In genomic region chr5:139308797-139309196, GRCh38 we compare ENCODE assay signal across 16 cellular contexts. TPM values are rescaled to one million over a fixed set of nuclear protein-coding genes. Genes with fewer than 3 reads are reported as not detected.
A peak's percentile ranks its signal among the peaks of the same experiment; 100 is the strongest.
DNase-seq lines count a peak whose midpoint lies in the region; ATAC-seq and TF ChIP-seq lines count a peak whose summit lies in the region.
"Had no signal": no experiment of that assay in that cellular context is flagged by ENCODE, and none has a peak within 500 bp of the region (broad histone marks: within the 10 kb centered on the region; RNA-seq: fewer than 3 reads in every experiment).

No MANE protein-coding gene starts in this region.

- no peak for ATAC-seq in psoas muscle
- ATAC-seq in HG03039 (IDR thresholded peaks at IDR 0.05; ENCODE audit: unreplicated experiment), result no peak
- ATAC-seq in SK-N-SH treated with all-trans-retinoic acid at 6 μM for 48 hours, result no peak

- H4K20me1 ChIP-seq in Loucy (ENCODE audit: insufficient read depth, low read length, poor library complexity, severe bottlenecking), result peaks cover 100% of the 10 kb centered on the region

- TF ChIP-seq CTCF in Loucy (conservative IDR thresholded peaks at IDR 0.05; ENCODE audit: low read length) (no peak), psoas muscle (IDR thresholded peaks at IDR 0.05) (no peak), brain microvascular endothelial cell (IDR thresholded peaks at IDR 0.05; ENCODE audit: low read depth, low read length, missing control alignments) (no peak)

- H3K9me2 ChIP-seq in Loucy (replicated peaks; ENCODE audit: low read depth, low read length), result no peaks in the 10 kb centered on the region

- H3K27me3 ChIP-seq in Loucy (ENCODE audit: insufficient read depth, low read length, poor library complexity, severe bottlenecking) (no peaks in the 10 kb centered on the region), psoas muscle (ENCODE audit: insufficient read depth in 3 of 3, low read length in 2 of 3) (no peaks in the 10 kb centered on the region), brain microvascular endothelial cell (replicated peaks) (no peaks in the 10 kb centered on the region)
- H3K27me3 ChIP-seq: neutrophil had no signal

- H3K27ac Mint-ChIP-seq in activated T-cell treated with anti-CD3 and anti-CD28 coated beads, Interleukin-2, amount 50 U/mL, for 24 hours, result peak overlapping the region; percentile 84
- H3K27ac Mint-ChIP-seq in dendritic cell treated with granulocyte-macrophage colony-stimulating factor and Interleukin-4, amounts not matched to agents 40 ng/mL and 50 ng/mL, for 4 days, result peak overlapping the region; percentile 8

- H3K9me3 ChIP-seq in Loucy (ENCODE audit: insufficient read depth, low read depth, low read length), result no peaks in the 10 kb centered on the region
- no peaks in the 10 kb centered on the region for H3K9me3 ChIP-seq in psoas muscle
- H3K9me3 ChIP-seq: neutrophil had no signal

- DNase-seq in activated T-cell treated with anti-CD3 and anti-CD28 coated beads, Interleukin-2, amount 50 U/mL, for 24 hours, result no peak
- DNase-seq in activated T-cell treated with anti-CD3 and anti-CD28 coated beads for 4 hours (no peak), psoas muscle (no peak), brain microvascular endothelial cell (no peak)
- DNase-seq: activated CD4-positive, CD25-positive, alpha-beta regulatory T cell; activated effector memory CD4-positive, alpha-beta T cell treated with Interleukin-2 at 50 U/mL for 16 hours; GM23248; KG1; NCI-H1417; NCI-H2227 treated with DMSO at 0.1 percent for 48 hours had no signal

- peaks cover 32% of the 10 kb centered on the region for H3K4me1 ChIP-seq in Loucy (ENCODE audit: insufficient read depth, low read length, poor library complexity, severe bottlenecking)
- peaks cover 97% of the 10 kb centered on the region for H3K4me1 ChIP-seq in psoas muscle

- no peak overlapping the region for H2AFZ ChIP-seq in Loucy (ENCODE audit: low read length)
- H2AFZ ChIP-seq: GM23248 had no signal

- H3K4me3 ChIP-seq in Loucy (ENCODE audit: low read length, poor library complexity, severe bottlenecking), result no peak overlapping the region
- no peak overlapping the region for H3K4me3 ChIP-seq in psoas muscle
- no peak overlapping the region for H3K4me3 ChIP-seq in brain microvascular endothelial cell (ENCODE audit: low read depth, low read length)
- H3K4me3 ChIP-seq: GM23248, lung had no signal

- H3K36me3 Mint-ChIP-seq in activated T-cell treated with anti-CD3 and anti-CD28 coated beads, Interleukin-2, amount 50 U/mL, for 24 hours (ENCODE audit: low read depth), result peaks cover 61% of the 10 kb centered on the region
- peaks cover 23% of the 10 kb centered on the region for H3K36me3 Mint-ChIP-seq in dendritic cell treated with granulocyte-macrophage colony-stimulating factor and Interleukin-4, amounts not matched to agents 40 ng/mL and 50 ng/mL, for 4 days (ENCODE audit: low read depth)

- H3K9ac ChIP-seq in Loucy (ENCODE audit: low read depth, low read length, poor library complexity, severe bottlenecking), result no peak overlapping the region
- H3K9ac ChIP-seq: GM23248 had no signal

- peak overlapping the region; percentile 17 for H3K27ac ChIP-seq in psoas muscle
- no peak overlapping the region for H3K27ac ChIP-seq in brain microvascular endothelial cell
- H3K27ac ChIP-seq: GM23248, neutrophil had no signal

- H3K9me3 Mint-ChIP-seq in activated T-cell treated with anti-CD3 and anti-CD28 coated beads, Interleukin-2, amount 50 U/mL, for 24 hours, result no peaks in the 10 kb centered on the region
- no peaks in the 10 kb centered on the region for H3K9me3 Mint-ChIP-seq in dendritic cell treated with granulocyte-macrophage colony-stimulating factor and Interleukin-4, amounts not matched to agents 40 ng/mL and 50 ng/mL, for 4 days

- in situ Hi-C loops in brain microvascular endothelial cell (cut with HindIII; ENCODE audit: low pct_ligation_motif_present, low sequenced_read_pairs), result no loop called here

- H3K36me3 ChIP-seq in Loucy (ENCODE audit: insufficient read depth, low read length) (peaks cover 15% of the 10 kb centered on the region; the same call in 1 of the 2 replicates), psoas muscle (ENCODE audit: insufficient read depth in 1 of 2, low read depth in 1 of 2) (peaks cover 0 to 4% of the 10 kb centered on the region in 2 donors), brain microvascular endothelial cell (replicated peaks) (no peaks in the 10 kb centered on the region)
- H3K36me3 ChIP-seq: neutrophil had no signal

- H3K4me2 ChIP-seq in Loucy (ENCODE audit: low read depth, low read length, poor library complexity, severe bottlenecking), result peak overlapping the region; percentile 29

- H3K4me3 Mint-ChIP-seq in activated T-cell treated with anti-CD3 and anti-CD28 coated beads, Interleukin-2, amount 50 U/mL, for 24 hours, result peak overlapping the region; percentile 18
- no peak overlapping the region for H3K4me3 Mint-ChIP-seq in dendritic cell treated with granulocyte-macrophage colony-stimulating factor and Interleukin-4, amounts not matched to agents 40 ng/mL and 50 ng/mL, for 4 days

- H3K79me2 ChIP-seq in Loucy (ENCODE audit: insufficient read depth, low read length), result peaks cover 100% of the 10 kb centered on the region

- intact Hi-C loops in dendritic cell treated with granulocyte-macrophage colony-stimulating factor and Interleukin-4, amounts not matched to agents 40 ng/mL and 50 ng/mL, for 4 days (cut with micrococcal nuclease), result no loop called here
- intact Hi-C loops in psoas muscle (cut with DNase I), result no loop called here

- no peaks in the 10 kb centered on the region for H3K27me3 Mint-ChIP-seq in activated T-cell treated with anti-CD3 and anti-CD28 coated beads, Interleukin-2, amount 50 U/mL, for 24 hours
- H3K27me3 Mint-ChIP-seq in dendritic cell treated with granulocyte-macrophage colony-stimulating factor and Interleukin-4, amounts not matched to agents 40 ng/mL and 50 ng/mL, for 4 days, result no peaks in the 10 kb centered on the region

- H3K4me1 Mint-ChIP-seq in activated T-cell treated with anti-CD3 and anti-CD28 coated beads, Interleukin-2, amount 50 U/mL, for 24 hours (ENCODE audit: low read depth), result peaks cover 88% of the 10 kb centered on the region
- H3K4me1 Mint-ChIP-seq in dendritic cell treated with granulocyte-macrophage colony-stimulating factor and Interleukin-4, amounts not matched to agents 40 ng/mL and 50 ng/mL, for 4 days (ENCODE audit: low read depth), result peaks cover 46% of the 10 kb centered on the region

- peaks cover 4% of the 10 kb centered on the region; the same call in 1 of the 2 replicates for H3F3A ChIP-seq in Loucy (ENCODE audit: low read depth)

TF ChIP-seq in SK-N-SH treated with all-trans-retinoic acid at 6 μM for 48 hours, 23 proteins besides CTCF, POLR2A, EP300 and RAD21 (continues in another document):
- TF ChIP-seq ISL1 (CRISPR knock-in tag; IDR thresholded peaks at IDR 0.05) (no peak), PPARA (CRISPR knock-in tag; IDR thresholded peaks at IDR 0.05; ENCODE audit: borderline replicate concordance) (no peak), ZNF565 (CRISPR knock-in tag; conservative IDR thresholded peaks at IDR 0.05; ENCODE audit: low read depth) (no peak), ZFP30 (CRISPR knock-in tag; IDR thresholded peaks at IDR 0.05) (no peak), ZNF70 (CRISPR knock-in tag; IDR thresholded peaks at IDR 0.05) (no peak), TOX (CRISPR knock-in tag; IDR thresholded peaks at IDR 0.05; ENCODE audit: borderline replicate concordance) (no peak), SNAI2 (CRISPR knock-in tag; IDR thresholded peaks at IDR 0.05) (no peak), ZFP3 (CRISPR knock-in tag; IDR thresholded peaks at IDR 0.05) (no peak)
- TF ChIP-seq, protein P1, sequence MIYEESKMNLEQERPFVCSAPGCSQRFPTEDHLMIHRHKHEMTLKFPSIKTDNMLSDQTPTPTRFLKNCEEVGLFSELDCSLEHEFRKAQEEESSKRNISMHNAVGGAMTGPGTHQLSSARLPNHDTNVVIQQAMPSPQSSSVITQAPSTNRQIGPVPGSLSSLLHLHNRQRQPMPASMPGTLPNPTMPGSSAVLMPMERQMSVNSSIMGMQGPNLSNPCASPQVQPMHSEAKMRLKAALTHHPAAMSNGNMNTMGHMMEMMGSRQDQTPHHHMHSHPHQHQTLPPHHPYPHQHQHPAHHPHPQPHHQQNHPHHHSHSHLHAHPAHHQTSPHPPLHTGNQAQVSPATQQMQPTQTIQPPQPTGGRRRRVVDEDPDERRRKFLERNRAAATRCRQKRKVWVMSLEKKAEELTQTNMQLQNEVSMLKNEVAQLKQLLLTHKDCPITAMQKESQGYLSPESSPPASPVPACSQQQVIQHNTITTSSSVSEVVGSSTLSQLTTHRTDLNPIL (CRISPR knock-in tag; IDR thresholded peaks at IDR 0.05; ENCODE audit: low read depth), result no peak
- TF ChIP-seq, protein P2, sequence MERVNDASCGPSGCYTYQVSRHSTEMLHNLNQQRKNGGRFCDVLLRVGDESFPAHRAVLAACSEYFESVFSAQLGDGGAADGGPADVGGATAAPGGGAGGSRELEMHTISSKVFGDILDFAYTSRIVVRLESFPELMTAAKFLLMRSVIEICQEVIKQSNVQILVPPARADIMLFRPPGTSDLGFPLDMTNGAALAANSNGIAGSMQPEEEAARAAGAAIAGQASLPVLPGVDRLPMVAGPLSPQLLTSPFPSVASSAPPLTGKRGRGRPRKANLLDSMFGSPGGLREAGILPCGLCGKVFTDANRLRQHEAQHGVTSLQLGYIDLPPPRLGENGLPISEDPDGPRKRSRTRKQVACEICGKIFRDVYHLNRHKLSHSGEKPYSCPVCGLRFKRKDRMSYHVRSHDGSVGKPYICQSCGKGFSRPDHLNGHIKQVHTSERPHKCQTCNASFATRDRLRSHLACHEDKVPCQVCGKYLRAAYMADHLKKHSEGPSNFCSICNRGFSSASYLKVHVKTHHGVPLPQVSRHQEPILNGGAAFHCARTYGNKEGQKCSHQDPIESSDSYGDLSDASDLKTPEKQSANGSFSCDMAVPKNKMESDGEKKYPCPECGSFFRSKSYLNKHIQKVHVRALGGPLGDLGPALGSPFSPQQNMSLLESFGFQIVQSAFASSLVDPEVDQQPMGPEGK (CRISPR knock-in tag; IDR thresholded peaks at IDR 0.05; ENCODE audit: borderline replicate concordance), result no peak

RNA-seq across cellular contexts. Expression of gene MATR3, which starts 15.3 kb away (rescaled TPM):
- 100 to 1,000 TPM in 3 of 4 donors, 10 to 100 TPM in 1; 96.5 to 153 (median 134) TPM for total RNA-seq in psoas muscle
- polyA plus RNA-seq in psoas muscle, result 100 to 1,000 TPM in 1 of 3 donors, 10 to 100 TPM in 2; 92.4 to 110 (median 97.1) TPM

RNA-seq across cellular contexts. Expression of gene PAIP2, which starts 32.9 kb away (rescaled TPM):
- total RNA-seq in psoas muscle, result 100 to 1,000 TPM; 111 to 144 (median 116) TPM
- polyA plus RNA-seq in psoas muscle, result 100 to 1,000 TPM; 113 to 252 (median 143) TPM
